Comparison of ENCODE assay signal across 11 cellular contexts in the genomic region with DNA sequence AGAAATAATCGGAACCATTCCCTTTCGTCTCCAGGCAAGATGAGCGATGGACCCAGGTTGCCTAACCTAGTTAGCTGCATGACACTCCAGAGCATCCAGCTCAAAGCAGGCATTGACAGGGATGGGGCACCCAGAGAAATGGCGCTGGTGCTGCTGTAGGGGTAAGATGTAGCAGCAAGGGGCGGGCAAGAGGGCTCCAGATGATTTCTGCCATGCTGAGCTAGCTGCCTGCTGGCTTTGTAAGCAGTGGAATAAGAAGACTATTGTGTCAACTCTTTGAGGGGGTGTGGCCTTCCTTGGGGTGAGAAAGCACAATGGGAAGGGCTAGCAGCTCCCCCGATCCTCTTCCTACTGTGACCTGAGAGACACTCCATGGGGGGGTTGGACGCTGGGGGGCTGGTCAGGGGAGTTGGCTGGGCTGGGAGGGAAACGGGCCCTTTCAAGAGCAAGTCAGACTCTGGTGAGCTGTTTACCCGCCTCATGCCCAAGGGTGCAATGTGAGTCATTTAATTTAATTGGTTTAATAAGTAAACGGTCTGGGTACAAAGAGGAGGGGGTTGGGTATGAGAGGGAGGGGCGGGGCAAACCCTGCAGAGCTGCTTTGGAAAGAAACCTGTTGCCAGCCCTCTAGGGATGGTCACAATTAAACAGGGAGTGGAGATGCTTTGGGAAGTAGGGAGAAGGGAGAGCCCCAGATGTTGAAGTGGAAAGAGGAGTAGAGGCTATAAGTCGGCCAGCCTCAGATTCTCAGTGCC. TPM values are rescaled to one million over a fixed set of nuclear protein-coding genes. Genes with fewer than 3 reads are reported as not detected.
DNase-seq lines count a peak whose midpoint lies in the region; ATAC-seq, FAIRE-seq and TF ChIP-seq lines count a peak whose summit lies in the region.
"Had no signal": no experiment of that assay in that cellular context is flagged by ENCODE, and none has a peak within 500 bp of the region (broad histone marks: within the 10 kb centered on the region; RNA-seq: fewer than 3 reads in every experiment).

No MANE protein-coding gene starts in this region.

- peaks cover 10% of the 10 kb centered on the region; the same call in 1 of the 2 replicates for H3K4me1 ChIP-seq in HepG2 (ENCODE audit: insufficient read depth, low read length)
- no peaks in the 10 kb centered on the region for H3K4me1 ChIP-seq in right lobe of liver
- H3K4me1 ChIP-seq in upper lobe of left lung = peaks cover 9 to 27% (median 18%) of the 10 kb centered on the region in 4 donors

- 39% methylated on average over 12 of the region's 12 CpGs for WGBS in HepG2 (ENCODE audit: low lambda C conversion rate)
- 47% methylated on average over 10 of the region's 12 CpGs for WGBS in right lobe of liver (ENCODE audit: insufficient coverage, low coverage, low lambda C conversion rate, missing lambda C conversion rate)
- WGBS in upper lobe of left lung, 2 donors = 51 to 52% methylated on average over 12 of the region's 12 CpGs

- TF ChIP-seq CTCF in HepG2 (CRISPR knock-in tag; IDR thresholded peaks at IDR 0.05) = no peak
- TF ChIP-seq CTCF in right lobe of liver (IDR thresholded peaks at IDR 0.05) = no peak
- no peak for TF ChIP-seq CTCF in RWPE1 (conservative IDR thresholded peaks at IDR 0.05; ENCODE audit: low read depth)
- no peak for TF ChIP-seq CTCF in upper lobe of left lung (IDR thresholded peaks at IDR 0.05)

- no peaks in the 10 kb centered on the region for H3K79me2 ChIP-seq in HepG2 (ENCODE audit: insufficient read depth, low read length)

- DNase-seq in HepG2 (ENCODE audit: low spot score) = no peak
- no peak for DNase-seq in right lobe of liver
- peak; percentile 29 for DNase-seq in RWPE1 (ENCODE audit: low spot score)
- DNase-seq in iPS-NIHi11 (ENCODE audit: low spot score) = peak; percentile 73
- peak in 1 of 2 donors; percentile 58 for DNase-seq in upper lobe of left lung
- DNase-seq in NCI-H2029 (lab: John Stamatoyannopoulos, UW) = no peak
- DNase-seq in activated CD4-positive, alpha-beta T cell treated with anti-CD3 and anti-CD28 coated beads for 1 hour = no peak
- no peak for DNase-seq in G401 (ENCODE audit: low spot score)
- DNase-seq: activated CD4-positive, alpha-beta T cell treated with anti-CD3 and anti-CD28 coated beads, Interleukin-2, amount 10 ng/mL, durations not matched to agents 7 days and 5 days had no signal

- H3K4me2 ChIP-seq in HepG2 (ENCODE audit: low read depth, low read length) = no peak overlapping the region

- no peaks in the 10 kb centered on the region for H3K36me3 ChIP-seq in HepG2 (replicated peaks in 1 of 2; ENCODE audit: control insufficient read depth in 1 of 2, insufficient read depth in 2 of 2, low read length in 2 of 2)
- H3K36me3 ChIP-seq in right lobe of liver = no peaks in the 10 kb centered on the region
- H3K36me3 ChIP-seq in upper lobe of left lung = no peaks in the 10 kb centered on the region

- H3K27me3 ChIP-seq in HepG2 (ENCODE audit: control insufficient read depth in 1 of 2, insufficient read depth in 2 of 2, low read length in 2 of 2) (no peaks in the 10 kb centered on the region), right lobe of liver (no peaks in the 10 kb centered on the region), upper lobe of left lung (no peaks in the 10 kb centered on the region)

- in situ Hi-C loops in HepG2 (cut with HindIII; ENCODE audit: extremely low pct_ligation_motif_present, low pct_unique_long_range_greater_than_20kb) = no loop called here
- in situ Hi-C loops in G401 (cut with HindIII; ENCODE audit: low sequenced_read_pairs) = no loop called here

- no peak for TF ChIP-seq RAD21 in HepG2 (CRISPR knock-in tag; IDR thresholded peaks at IDR 0.05)

- TF ChIP-seq EP300 in HepG2 (IDR thresholded peaks at IDR 0.05; ENCODE audit: low read depth in 2 of 2, low read length in 2 of 2) = no peak
- TF ChIP-seq EP300 in HepG2 (CRISPR knock-in tag; IDR thresholded peaks at IDR 0.05; ENCODE audit: borderline replicate concordance) = no peak
- TF ChIP-seq EP300 in upper lobe of left lung (IDR thresholded peaks at IDR 0.05) = no peak

- TF ChIP-seq POLR2A in HepG2 (IDR thresholded peaks at IDR 0.05; ENCODE audit: insufficient read depth in 1 of 2, low read depth in 2 of 2, low read length in 2 of 2) (no peak), right lobe of liver (IDR thresholded peaks at IDR 0.05) (no peak), upper lobe of left lung (IDR thresholded peaks at IDR 0.05) (no peak)

- intact Hi-C loops in HepG2 (cut with micrococcal nuclease; ENCODE audit: unreplicated experiment) = no loop called here
- intact Hi-C loops in right lobe of liver (cut with DNase I) = no loop called here

- CTCF ChIA-PET in HepG2 (lab: Yijun Ruan, JAX; ENCODE audit: low intra/inter-chr PET ratio, low total read pairs) (no interaction called here), RWPE1 (lab: Yijun Ruan, JAX) (interaction anchor here (0.7 kb wide), 1 partner anchor 573 kb away, joined by 3 read pairs; no protein-coding TSS in a partner anchor)

- H3K4me3 ChIP-seq in HepG2 (replicated peaks in 1 of 3; ENCODE audit: insufficient read depth in 1 of 3, low read depth in 2 of 3, low read length in 3 of 3) (no peak overlapping the region), right lobe of liver (no peak overlapping the region), upper lobe of left lung (no peak overlapping the region)

- POLR2A ChIA-PET in HepG2 (lab: Yijun Ruan, JAX) = no interaction called here
- POLR2A ChIA-PET in RWPE1 (lab: Yijun Ruan, JAX; ENCODE audit: low non-redundant PET) = interaction anchor here (0.5 kb wide), 1 partner anchor 77 kb away, joined by 3 read pairs; no protein-coding TSS in a partner anchor

- FAIRE-seq in HepG2 (lab: Jason Lieb, UNC) = no peak
- FAIRE-seq: colon had no signal

- H3K27ac ChIP-seq in HepG2 (ENCODE audit: extremely low read length, insufficient read depth, low read length) (no peak overlapping the region), right lobe of liver (no peak overlapping the region), RWPE1 (no peak overlapping the region), upper lobe of left lung (peak overlapping the region; percentile 17 to 59 (median 51))

- no peak overlapping the region for H2AFZ ChIP-seq in HepG2 (ENCODE audit: low read length)

- H3K9me3 ChIP-seq in HepG2 (ENCODE audit: low read length) (no peaks in the 10 kb centered on the region), right lobe of liver (no peaks in the 10 kb centered on the region), upper lobe of left lung (no peaks in the 10 kb centered on the region)

- BruUV-seq in HepG2 (replicated peaks; lab: Mats Ljungman, UMichigan) = no TSS peak

- ATAC-seq in HepG2 = peak; percentile 34; the same call in 1 of the 3 replicates
- no peak for ATAC-seq in right lobe of liver
- peak; percentile 51 to 88 for ATAC-seq in upper lobe of left lung (ENCODE audit: low FRiP score in 2 of 2)

- no peak overlapping the region for H3K9ac ChIP-seq in HepG2 (ENCODE audit: insufficient read depth, low read depth, low read length)

- no peaks in the 10 kb centered on the region for H4K20me1 ChIP-seq in HepG2 (ENCODE audit: insufficient read depth, low read length)

RNA-seq across cellular contexts. Expression of a gene that starts 50.5 kb away (rescaled TPM):
- total RNA-seq in HepG2 (2016; rRNA removed; fragmentation: Illumina TruSeq; extraction: Trizol) (2.9 and 4.4 TPM in 2 replicates), right lobe of liver (1 to 10 TPM in 1 of 6 experiments, under 1 TPM in 5; 0.12 to 2.0 (median 0.38) TPM), upper lobe of left lung (10 to 100 TPM; 22.2 to 36.0 (median 26.9) TPM)
- 0.71 TPM in 2 replicates for total RNA-seq in HepG2 (2016; cell fraction: cytosol; rRNA removed; fragmentation: Illumina TruSeq; extraction: Trizol; ENCODE audit: low read depth)
- 1.5 and 4.8 TPM in 2 replicates for total RNA-seq in HepG2 (2016; cell fraction: insoluble cytoplasmic fraction; rRNA removed; fragmentation: Illumina TruSeq; extraction: Trizol)
- total RNA-seq in HepG2 (2016; cell fraction: membrane; rRNA removed; fragmentation: Illumina TruSeq; extraction: Trizol) = 1.5 and 1.9 TPM in 2 replicates
- 2.9 and 4.5 TPM in 2 replicates for total RNA-seq in HepG2 (2016; cell fraction: nucleus; rRNA removed; fragmentation: Illumina TruSeq; extraction: Trizol)
- polyA plus RNA-seq in HepG2 (2011; rRNA removed) = 3.2 and 3.3 TPM in 2 replicates
- polyA plus RNA-seq in HepG2 (2011; cell fraction: cytosol; rRNA removed) = 1.4 and 1.6 TPM in 2 replicates
- 3.7 and 4.2 TPM in 2 replicates for polyA plus RNA-seq in HepG2 (2011; cell fraction: nucleus; rRNA removed)
- 1.1 and 1.3 TPM in 2 replicates for polyA plus RNA-seq in HepG2 (2012)
- polyA plus RNA-seq in HepG2 (2016; cell fraction: cytosol; fragmentation: Illumina TruSeq; extraction: Trizol; ENCODE audit: low read depth) = 0.20 and 0.24 TPM in 2 replicates
- 2.4 and 3.2 TPM in 2 replicates for polyA plus RNA-seq in HepG2 (2016; cell fraction: insoluble cytoplasmic fraction; fragmentation: Illumina TruSeq; extraction: Trizol; ENCODE audit: low read depth)
- polyA plus RNA-seq in HepG2 (2016; cell fraction: membrane; fragmentation: Illumina TruSeq; extraction: Trizol; ENCODE audit: low read depth) = 1.0 and 1.1 TPM in 2 replicates
- 10.8 TPM in 2 replicates for polyA plus RNA-seq in HepG2 (2016; cell fraction: nucleus; fragmentation: Illumina TruSeq; extraction: Trizol; ENCODE audit: insufficient read depth, low read depth)
- polyA minus RNA-seq in HepG2 (2011; rRNA and poly(A)+ RNA removed; ENCODE audit: low replicate concordance) = 2.2 TPM in 1 of 2 replicates, not detected in the other
- 0.53 and 0.99 TPM in 2 replicates for polyA minus RNA-seq in HepG2 (2011; cell fraction: cytosol; rRNA and poly(A)+ RNA removed)
- polyA minus RNA-seq in HepG2 (2011; cell fraction: nucleus; rRNA and poly(A)+ RNA removed) = 1.2 and 2.9 TPM in 2 replicates
- total RNA-seq in G401 (2014; rRNA removed; shearing (Covaris generic)) = 2.3 and 2.6 TPM in 2 replicates
- polyA plus RNA-seq: BJ had no signal

Comparison
In these comparisons a context has a peak if more than half of its experiments do, and no peak if none do; other contexts are left out.
1. ATAC-seq: peak in HepG2 (single experiment) and upper lobe of left lung (2 of 2); none in right lobe of liver (0 of 4).
2. DNase-seq: peak in RWPE1 (single experiment) and iPS-NIHi11 (single experiment); none in HepG2 (single experiment), right lobe of liver (0 of 3), NCI-H2029 (single experiment), activated CD4-positive, alpha-beta T cell treated with anti-CD3 and anti-CD28 coated beads for 1 hour (single experiment) and G401 (single experiment).
3. H3K27ac ChIP-seq: peak in upper lobe of left lung (4 of 4); none in HepG2 (single experiment), right lobe of liver (0 of 3) and RWPE1 (single experiment).